Comparison of ENCODE assay signal across 8 cellular contexts in genomic region chr12:56634837-56635538, GRCh38. TPM values are rescaled to one million over a fixed set of nuclear protein-coding genes. Genes with fewer than 3 reads are reported as not detected.
DNase-seq lines count a peak whose midpoint lies in the region; ATAC-seq and TF ChIP-seq lines count a peak whose summit lies in the region.

No MANE protein-coding gene starts in this region.

- H3K4me3 Mint-ChIP-seq in activated naive CD4-positive, alpha-beta T cell treated with anti-CD3 and anti-CD28 coated beads for 36 hours = peak overlapping the region; percentile 86
- H3K4me3 Mint-ChIP-seq in neural crest cell = peak overlapping the region; percentile 97

- H3K9me3 ChIP-seq in MG63 = no peaks in the 10 kb centered on the region
- H3K9me3 ChIP-seq in upper lobe of right lung = no peaks in the 10 kb centered on the region

- H3K27me3 Mint-ChIP-seq in activated naive CD4-positive, alpha-beta T cell treated with anti-CD3 and anti-CD28 coated beads for 36 hours (ENCODE audit: low read depth) = no peaks in the 10 kb centered on the region
- no peaks in the 10 kb centered on the region for H3K27me3 Mint-ChIP-seq in neural crest cell (ENCODE audit: low read depth)

- H3K27ac Mint-ChIP-seq in activated naive CD4-positive, alpha-beta T cell treated with anti-CD3 and anti-CD28 coated beads for 36 hours = peak overlapping the region; percentile 91
- H3K27ac Mint-ChIP-seq in neural crest cell (ENCODE audit: unreplicated experiment) = peak overlapping the region; percentile 93

- intact Hi-C loops in activated naive CD4-positive, alpha-beta T cell treated with anti-CD3 and anti-CD28 coated beads for 36 hours (cut with micrococcal nuclease) = loop anchor here (5.0 kb wide), 6 partner anchors 298 to 842 kb away; partner anchors contain the start of genes ARHGAP9, IL23A, NAB2 and NABP2
- intact Hi-C loops in upper lobe of right lung (cut with DNase I) = no loop called here

- TF ChIP-seq CTCF in neural crest cell (conservative IDR thresholded peaks at IDR 0.05) (peak; percentile 53), upper lobe of right lung (IDR thresholded peaks at IDR 0.05) (peak; percentile 41)

- peaks cover 21% of the 10 kb centered on the region for H3K36me3 Mint-ChIP-seq in activated naive CD4-positive, alpha-beta T cell treated with anti-CD3 and anti-CD28 coated beads for 36 hours (ENCODE audit: low read depth)
- H3K36me3 Mint-ChIP-seq in neural crest cell (ENCODE audit: low read depth) = peaks cover 14% of the 10 kb centered on the region

- H3K9me3 Mint-ChIP-seq in activated naive CD4-positive, alpha-beta T cell treated with anti-CD3 and anti-CD28 coated beads for 36 hours = no peaks in the 10 kb centered on the region
- H3K9me3 Mint-ChIP-seq in neural crest cell = no peaks in the 10 kb centered on the region

- peaks cover 30% of the 10 kb centered on the region for H3K36me3 ChIP-seq in MG63
- H3K36me3 ChIP-seq in upper lobe of right lung = peaks cover 25% of the 10 kb centered on the region

- H3K4me3 ChIP-seq in MG63 (peak overlapping the region; percentile 71), upper lobe of right lung (peak overlapping the region; percentile 87)

- H3K27me3 ChIP-seq in MG63 = no peaks in the 10 kb centered on the region
- H3K27me3 ChIP-seq in upper lobe of right lung = no peaks in the 10 kb centered on the region

- CTCF ChIA-PET in activated naive CD4-positive, alpha-beta T cell treated with anti-CD3 and anti-CD28 coated beads for 36 hours (lab: Charles Lee) = interaction anchor here (0.6 to 3.4 kb wide), 12 partner anchors 9 to 864 kb away, joined by 3 to 34 read pairs (median 5); partner anchors contain the start of gene ATP5F1B

- DNase-seq in COLO829 (ENCODE audit: low spot score) (peak; percentile 91), MG63 (peak; percentile 81), SHP77 (lab: John Stamatoyannopoulos, UW) (peak; percentile 79 to 85), foreskin melanocyte (peak; percentile 49), neural crest cell (ENCODE audit: low read depth, low spot score) (peak; percentile 50), upper lobe of right lung (peak; percentile 89)
- peak; percentile 74 for DNase-seq in activated naive CD4-positive, alpha-beta T cell treated with anti-CD3 and anti-CD28 coated beads for 36 hours

- peaks cover 78% of the 10 kb centered on the region for H3K4me1 Mint-ChIP-seq in activated naive CD4-positive, alpha-beta T cell treated with anti-CD3 and anti-CD28 coated beads for 36 hours (ENCODE audit: low read depth)
- peaks cover 80% of the 10 kb centered on the region for H3K4me1 Mint-ChIP-seq in neural crest cell

- H3K27ac ChIP-seq in upper lobe of right lung = peak overlapping the region; percentile 92

- peaks cover 51% of the 10 kb centered on the region for H3K4me1 ChIP-seq in upper lobe of right lung

- ATAC-seq in GM21515 (IDR thresholded peaks at IDR 0.05; ENCODE audit: unreplicated experiment) = peak; percentile 24
- ATAC-seq in upper lobe of right lung = peak; percentile 64

RNA-seq across cellular contexts. Expression of gene BAZ2A, which starts 4.9 kb away (rescaled TPM):
- 2.4 and 7.6 TPM in 2 replicates for total RNA-seq in MG63 (2014; rRNA removed; shearing (Covaris generic); ENCODE audit: low replicate concordance)
- total RNA-seq in activated naive CD4-positive, alpha-beta T cell treated with anti-CD3 and anti-CD28 coated beads for 36 hours = 10 to 100 TPM; 78.3 to 80.0 TPM
- 116 and 122 TPM in 2 replicates for total RNA-seq in neural crest cell
- 98.5 TPM for total RNA-seq in upper lobe of right lung

RNA-seq across cellular contexts. Expression of gene ATP5F1B, which starts 10.8 kb away (rescaled TPM):
- total RNA-seq in MG63 (2014; rRNA removed; shearing (Covaris generic); ENCODE audit: low replicate concordance) = 202 and 245 TPM in 2 replicates
- total RNA-seq in activated naive CD4-positive, alpha-beta T cell treated with anti-CD3 and anti-CD28 coated beads for 36 hours = 100 to 1,000 TPM; 854 to 863 TPM
- total RNA-seq in neural crest cell = 626 and 651 TPM in 2 replicates
- 338 TPM for total RNA-seq in upper lobe of right lung

RNA-seq across cellular contexts. Expression of gene PTGES3, which starts 53.1 kb away (rescaled TPM):
- 52.8 and 98.9 TPM in 2 replicates for total RNA-seq in MG63 (2014; rRNA removed; shearing (Covaris generic); ENCODE audit: low replicate concordance)
- total RNA-seq in activated naive CD4-positive, alpha-beta T cell treated with anti-CD3 and anti-CD28 coated beads for 36 hours = 100 to 1,000 TPM; 289 to 293 TPM
- 282 and 284 TPM in 2 replicates for total RNA-seq in neural crest cell
- 168 TPM for total RNA-seq in upper lobe of right lung

Comparison
In these comparisons a context has a peak if more than half of its experiments do, and no peak if none do; other contexts are left out.
1. Peak in every context shown above with its lines: DNase-seq, ATAC-seq, H3K4me3 ChIP-seq and H3K27ac ChIP-seq.